In the genomic region with DNA sequence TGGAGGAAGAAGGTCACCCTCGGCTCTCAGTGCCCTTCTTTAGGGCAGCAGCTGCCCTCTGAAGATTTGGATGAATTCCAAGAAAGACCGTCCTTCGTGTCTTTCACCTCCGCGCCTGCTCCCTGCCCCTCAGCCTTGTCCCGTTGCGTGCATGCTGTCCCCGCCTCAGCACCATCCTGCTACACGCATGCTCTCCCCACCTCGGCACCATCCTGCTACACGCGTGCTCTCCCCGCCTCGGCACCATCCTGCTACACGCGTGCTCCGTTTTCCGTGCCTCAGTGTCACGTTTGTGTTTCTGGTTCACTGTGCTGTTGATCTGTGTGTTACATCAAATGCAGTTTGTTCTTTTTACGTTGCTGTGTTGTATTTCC, we compare ENCODE assay signal across 23 cellular contexts.
"Had no signal": no experiment of that assay in that cellular context is flagged by ENCODE, and none has a peak within 500 bp of the region (broad histone marks: within the 10 kb centered on the region; RNA-seq: fewer than 3 reads in every experiment).

No MANE protein-coding gene starts in this region.

- DNase-seq: effector memory CD8-positive, alpha-beta T cell; islet precursor cell; lower lobe of right lung; occipital lobe; pancreas; stimulated activated CD4-positive, alpha-beta T cell treated with anti-CD3 and anti-CD28 coated beads, Interleukin-4, amount 100 ng/mL, for 24 hours; stimulated activated naive CD4-positive, alpha-beta T cell; thyroid gland; uterus had no signal

- H3K4me1 Mint-ChIP-seq: mesothelial cell of epicardium, neural progenitor cell had no signal

- H3K9me3 Mint-ChIP-seq: effector memory CD8-positive, alpha-beta T cell; memory B cell; mesothelial cell of epicardium; natural killer cell; neural progenitor cell; type B pancreatic cell had no signal

- H3K9ac ChIP-seq: neural progenitor cell had no signal

- H3K9me3 ChIP-seq: esophagus muscularis mucosa, gastroesophageal sphincter, left lung, lower lobe of right lung, pancreas, prostate gland, right lobe of liver, suprapubic skin, thyroid gland, uterus had no signal

- H2AFZ ChIP-seq: neural progenitor cell had no signal

- H3K27ac ChIP-seq: epithelial cell of prostate, esophagus muscularis mucosa, gastroesophageal sphincter, left lung, lower lobe of right lung, neural progenitor cell, pancreas, right lobe of liver, suprapubic skin, thyroid gland, uterus had no signal

- FAIRE-seq: colon, pancreas had no signal

- H3K36me3 ChIP-seq: neural progenitor cell, uterus had no signal

- H3K4me3 ChIP-seq: esophagus muscularis mucosa, gastroesophageal sphincter, left lung, lower lobe of right lung, neural progenitor cell, pancreas, prostate gland, right lobe of liver, suprapubic skin, thyroid gland, uterus had no signal

- H3K27me3 Mint-ChIP-seq: dendritic cell treated with granulocyte-macrophage colony-stimulating factor and Interleukin-4, amounts not matched to agents 40 ng/mL and 50 ng/mL, for 4 days; effector memory CD8-positive, alpha-beta T cell; memory B cell; type B pancreatic cell had no signal

- H3K27me3 ChIP-seq: esophagus muscularis mucosa, gastroesophageal sphincter, left lung, neural progenitor cell, pancreas, right lobe of liver, suprapubic skin, thyroid gland, uterus had no signal

- H3K36me3 Mint-ChIP-seq: natural killer cell had no signal

- H3K4me1 ChIP-seq: esophagus muscularis mucosa, gastroesophageal sphincter, left lung, lower lobe of right lung, neural progenitor cell, pancreas, prostate gland, right lobe of liver, suprapubic skin, thyroid gland, uterus had no signal

- H3K4me2 ChIP-seq: neural progenitor cell had no signal

- ATAC-seq: effector memory CD8-positive, alpha-beta T cell; gastroesophageal sphincter; left lung; lower lobe of right lung; natural killer cell; pancreas; right lobe of liver had no signal

- H3K27ac Mint-ChIP-seq: dendritic cell treated with granulocyte-macrophage colony-stimulating factor and Interleukin-4, amounts not matched to agents 40 ng/mL and 50 ng/mL, for 4 days; memory B cell; mesothelial cell of epicardium; natural killer cell; neural progenitor cell; type B pancreatic cell had no signal

- H3K4me3 Mint-ChIP-seq: dendritic cell treated with granulocyte-macrophage colony-stimulating factor and Interleukin-4, amounts not matched to agents 40 ng/mL and 50 ng/mL, for 4 days; effector memory CD8-positive, alpha-beta T cell; memory B cell; mesothelial cell of epicardium; natural killer cell; neural progenitor cell; type B pancreatic cell had no signal
